ENCODE assay signal across 20 cellular contexts in the genomic region with DNA sequence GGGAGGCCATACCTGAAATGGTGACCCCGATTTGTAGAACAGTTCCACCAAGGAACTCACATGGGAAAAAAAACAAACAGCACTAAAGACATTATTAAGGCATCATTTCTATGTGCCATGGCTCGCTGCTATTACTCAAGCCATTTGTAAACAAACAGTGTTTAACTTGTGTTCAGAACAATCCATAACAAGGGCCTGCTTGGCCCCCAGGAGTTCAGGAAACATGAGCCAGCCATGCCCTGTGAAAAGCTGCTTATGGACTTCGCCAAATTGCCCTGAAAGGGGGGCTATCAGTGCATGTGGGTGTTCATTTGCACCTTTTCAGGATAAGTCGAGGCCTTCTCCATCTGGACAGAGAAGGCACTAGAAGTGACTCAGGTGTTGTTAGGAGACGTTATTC. TPM values are rescaled to one million over a fixed set of nuclear protein-coding genes. Genes with fewer than 3 reads are reported as not detected.
A peak's percentile ranks its signal among the peaks of the same experiment; 100 is the strongest.
DNase-seq lines count a peak whose midpoint lies in the region; ATAC-seq, FAIRE-seq and TF ChIP-seq lines count a peak whose summit lies in the region.
"Had no signal": no experiment of that assay in that cellular context is flagged by ENCODE, and none has a peak within 500 bp of the region (broad histone marks: within the 10 kb centered on the region; RNA-seq: fewer than 3 reads in every experiment).

No MANE protein-coding gene starts in this region.

- TF ChIP-seq CTCF in AG04450 (IDR thresholded peaks at IDR 0.05; ENCODE audit: low read depth, low read length) (no peak), liver (IDR thresholded peaks at IDR 0.05; ENCODE audit: low read depth, low read length, missing input control) (no peak), pancreas (IDR thresholded peaks at IDR 0.05) (no peak)

- no peak for DNase-seq in AG04450 (ENCODE audit: low read depth, low spot score)
- peak; percentile 33 for DNase-seq in DMS79 (lab: John Stamatoyannopoulos, UW)
- DNase-seq in NCI-H82 (lab: John Stamatoyannopoulos, UW), result peak; percentile 85
- DNase-seq in effector memory CD4-positive, alpha-beta T cell, result no peak
- no peak for DNase-seq in dermis blood vessel endothelial cell
- no peak for DNase-seq in pancreas
- DNase-seq: Calu3; CD4-positive, CD25-positive, alpha-beta regulatory T cell; DND-41; GM23248; HCEC 1CT; KG1; NCI-H1048; NCI-H1436 treated with DMSO at 0.1 percent for 48 hours; NCI-H2029 treated with DMSO at 0.1 percent for 48 hours; NCI-H524; SW 1271 had no signal

- CTCF ChIA-PET in AG04450 (lab: Charles Lee), result interaction anchor here (1.6 kb wide), 1 partner anchor 20 kb away, joined by 3 read pairs; no protein-coding TSS in a partner anchor

- intact Hi-C loops in pancreas (cut with DNase I), result no loop called here

- POLR2A ChIA-PET in AG04450 (lab: Yijun Ruan, JAX), result no interaction called here

- 56% methylated on average over 5 of the region's 5 CpGs for WGBS in liver
- 71 to 77% methylated on average over 5 of the region's 5 CpGs for WGBS in pancreas, 2 donors

- peaks cover 0 to 6% (median under 1%) of the 10 kb centered on the region in 4 donors for H3K36me3 ChIP-seq in liver (ENCODE audit: control insufficient read depth in 4 of 4, insufficient read depth in 3 of 4, low read depth in 1 of 4, low read length in 3 of 4)
- peaks cover 17% of the 10 kb centered on the region for H3K36me3 ChIP-seq in effector memory CD4-positive, alpha-beta T cell (ENCODE audit: control insufficient read depth, insufficient read depth, low read length)
- no peaks in the 10 kb centered on the region for H3K36me3 ChIP-seq in pancreas

- FAIRE-seq in pancreas (lab: Jason Lieb, UNC), result no peak
- FAIRE-seq: G401.6, GM12878 had no signal

- H3K9me3 ChIP-seq in AG04450 (ENCODE audit: control insufficient read depth, insufficient read depth, low read length), result no peaks in the 10 kb centered on the region; the same call in 1 of the 2 replicates
- H3K9me3 ChIP-seq in liver (ENCODE audit: control insufficient read depth in 4 of 4, low read length in 3 of 4), result no peaks in the 10 kb centered on the region
- no peaks in the 10 kb centered on the region for H3K9me3 ChIP-seq in effector memory CD4-positive, alpha-beta T cell (ENCODE audit: control insufficient read depth, low read length)
- H3K9me3 ChIP-seq in pancreas, result no peaks in the 10 kb centered on the region

- no peak overlapping the region for H3K9ac ChIP-seq in liver (ENCODE audit: low read depth in 1 of 2, low read length in 2 of 2)
- H3K9ac ChIP-seq: GM23248 had no signal

- TF ChIP-seq RAD21 in liver (IDR thresholded peaks at IDR 0.05), result no peak

- no peak for ATAC-seq in pancreas
- ATAC-seq: GM12878 had no signal

- H3K4me1 ChIP-seq in liver (ENCODE audit: control insufficient read depth in 4 of 4, insufficient read depth in 4 of 4, low read length in 3 of 4) (peaks cover 0 to 15% (median 9%) of the 10 kb centered on the region in 4 donors), pancreas (no peaks in the 10 kb centered on the region)
- H3K4me1 ChIP-seq in effector memory CD4-positive, alpha-beta T cell (ENCODE audit: control insufficient read depth, insufficient read depth, low read length, poor library complexity, severe bottlenecking), result no peaks in the 10 kb centered on the region

- H3K4me3 ChIP-seq in AG04450 (ENCODE audit: low read depth, low read length), result no peak overlapping the region
- H3K4me3 ChIP-seq in liver (ENCODE audit: low read depth in 1 of 3, low read length in 3 of 3), result no peak overlapping the region
- H3K4me3 ChIP-seq in effector memory CD4-positive, alpha-beta T cell (ENCODE audit: insufficient read depth, low read depth, low read length, poor library complexity, severe bottlenecking), result no peak overlapping the region
- H3K4me3 ChIP-seq in pancreas, result no peak overlapping the region
- H3K4me3 ChIP-seq: GM12878, GM23248 had no signal

- H3K27ac ChIP-seq in AG04450 (ENCODE audit: low read depth, low read length) (peak overlapping the region; percentile 3), liver (ENCODE audit: low read depth in 1 of 2, low read length in 2 of 2) (no peak overlapping the region), pancreas (no peak overlapping the region)
- H3K27ac ChIP-seq in effector memory CD4-positive, alpha-beta T cell (ENCODE audit: insufficient read depth, low read length, poor library complexity, severe bottlenecking), result no peak overlapping the region
- H3K27ac ChIP-seq: GM23248 had no signal

- H3K27me3 ChIP-seq in AG04450 (ENCODE audit: control insufficient read depth, insufficient read depth, low read length), result no peaks in the 10 kb centered on the region
- H3K27me3 ChIP-seq in liver (ENCODE audit: control insufficient read depth in 4 of 4, insufficient read depth in 4 of 4, low read length in 3 of 4), result no peaks in the 10 kb centered on the region
- H3K27me3 ChIP-seq in effector memory CD4-positive, alpha-beta T cell (replicated peaks; ENCODE audit: control insufficient read depth, insufficient read depth, low read length, poor library complexity, severe bottlenecking), result no peaks in the 10 kb centered on the region
- no peaks in the 10 kb centered on the region for H3K27me3 ChIP-seq in pancreas

TF ChIP-seq in liver, 16 proteins besides CTCF, POLR2A, EP300 and RAD21 (continues in another document):
- TF ChIP-seq EGR1 (IDR thresholded peaks at IDR 0.05; ENCODE audit: low read depth in 2 of 2) (no peak), ATF3 (IDR thresholded peaks at IDR 0.05) (no peak), FOXA1 (IDR thresholded peaks at IDR 0.05) (peak; percentile 68), YY1 (IDR thresholded peaks at IDR 0.05) (no peak), HNF4G (IDR thresholded peaks at IDR 0.05) (no peak), SP1 (IDR thresholded peaks at IDR 0.05) (no peak), TAF1 (conservative IDR thresholded peaks at IDR 0.05) (no peak), FOXA2 (IDR thresholded peaks at IDR 0.05) (peak; percentile 75), GABPA (IDR thresholded peaks at IDR 0.05 in 1 of 2, conservative IDR thresholded peaks at IDR 0.05 in 1 of 2) (no peak), HNF4A (conservative IDR thresholded peaks at IDR 0.05) (peak; percentile 19 to 42), NR2F2 (IDR thresholded peaks at IDR 0.05) (no peak)
- TF ChIP-seq, protein P1, sequence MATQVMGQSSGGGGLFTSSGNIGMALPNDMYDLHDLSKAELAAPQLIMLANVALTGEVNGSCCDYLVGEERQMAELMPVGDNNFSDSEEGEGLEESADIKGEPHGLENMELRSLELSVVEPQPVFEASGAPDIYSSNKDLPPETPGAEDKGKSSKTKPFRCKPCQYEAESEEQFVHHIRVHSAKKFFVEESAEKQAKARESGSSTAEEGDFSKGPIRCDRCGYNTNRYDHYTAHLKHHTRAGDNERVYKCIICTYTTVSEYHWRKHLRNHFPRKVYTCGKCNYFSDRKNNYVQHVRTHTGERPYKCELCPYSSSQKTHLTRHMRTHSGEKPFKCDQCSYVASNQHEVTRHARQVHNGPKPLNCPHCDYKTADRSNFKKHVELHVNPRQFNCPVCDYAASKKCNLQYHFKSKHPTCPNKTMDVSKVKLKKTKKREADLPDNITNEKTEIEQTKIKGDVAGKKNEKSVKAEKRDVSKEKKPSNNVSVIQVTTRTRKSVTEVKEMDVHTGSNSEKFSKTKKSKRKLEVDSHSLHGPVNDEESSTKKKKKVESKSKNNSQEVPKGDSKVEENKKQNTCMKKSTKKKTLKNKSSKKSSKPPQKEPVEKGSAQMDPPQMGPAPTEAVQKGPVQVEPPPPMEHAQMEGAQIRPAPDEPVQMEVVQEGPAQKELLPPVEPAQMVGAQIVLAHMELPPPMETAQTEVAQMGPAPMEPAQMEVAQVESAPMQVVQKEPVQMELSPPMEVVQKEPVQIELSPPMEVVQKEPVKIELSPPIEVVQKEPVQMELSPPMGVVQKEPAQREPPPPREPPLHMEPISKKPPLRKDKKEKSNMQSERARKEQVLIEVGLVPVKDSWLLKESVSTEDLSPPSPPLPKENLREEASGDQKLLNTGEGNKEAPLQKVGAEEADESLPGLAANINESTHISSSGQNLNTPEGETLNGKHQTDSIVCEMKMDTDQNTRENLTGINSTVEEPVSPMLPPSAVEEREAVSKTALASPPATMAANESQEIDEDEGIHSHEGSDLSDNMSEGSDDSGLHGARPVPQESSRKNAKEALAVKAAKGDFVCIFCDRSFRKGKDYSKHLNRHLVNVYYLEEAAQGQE (IDR thresholded peaks at IDR 0.05), result no peak

RNA-seq across cellular contexts. Expression of gene POLR3K, which starts 8.0 kb away (rescaled TPM):
- polyA plus RNA-seq in AG04450 (2011; rRNA removed), result 13.7 and 14.4 TPM in 2 replicates
- 9.6 and 12.3 TPM in 2 replicates for polyA minus RNA-seq in AG04450 (2011; rRNA and poly(A)+ RNA removed)
- 1 to 10 TPM; 2.8 to 8.3 TPM for total RNA-seq in liver
- polyA plus RNA-seq in liver, result 1 to 10 TPM; 6.5 to 9.8 TPM
- total RNA-seq in dermis blood vessel endothelial cell, result 6.3 and 6.6 TPM in 2 replicates
- total RNA-seq in pancreas, result 1 to 10 TPM; 2.8 to 4.7 (median 4.1) TPM
- polyA plus RNA-seq in pancreas, result 1 to 10 TPM; 4.1 to 5.3 TPM

RNA-seq across cellular contexts. Expression of gene SNRNP25, which starts 8.2 kb away (rescaled TPM):
- polyA plus RNA-seq in AG04450 (2011; rRNA removed), result 38.8 and 42.3 TPM in 2 replicates
- polyA minus RNA-seq in AG04450 (2011; rRNA and poly(A)+ RNA removed), result 13.1 and 13.4 TPM in 2 replicates
- total RNA-seq in liver, result 10 to 100 TPM; 15.1 to 17.3 TPM
- polyA plus RNA-seq in liver, result 10 to 100 TPM; 18.1 to 22.2 TPM
- 17.9 and 25.9 TPM in 2 replicates for total RNA-seq in dermis blood vessel endothelial cell
- 1 to 10 TPM; 6.8 to 9.2 (median 7.8) TPM for total RNA-seq in pancreas
- polyA plus RNA-seq in pancreas, result 10 to 100 TPM; 17.1 to 17.3 TPM

RNA-seq across cellular contexts. Expression of gene RHBDF1, which starts 27.0 kb away (rescaled TPM):
- polyA plus RNA-seq in AG04450 (2011; rRNA removed) (50.2 and 61.7 TPM in 2 replicates), liver (1 to 10 TPM; 1.8 to 4.9 TPM), pancreas (10 to 100 TPM; 54.1 to 56.3 TPM)
- polyA minus RNA-seq in AG04450 (2011; rRNA and poly(A)+ RNA removed), result 28.0 and 40.9 TPM in 2 replicates
- total RNA-seq in liver (1 to 10 TPM; 2.1 to 6.2 TPM), dermis blood vessel endothelial cell (30.1 and 32.1 TPM in 2 replicates), pancreas (10 to 100 TPM in 5 of 6 donors, 1 to 10 TPM in 1; 7.3 to 24.0 (median 11.2) TPM)
- polyA plus RNA-seq: CD4-positive, CD25-positive, alpha-beta regulatory T cell had no signal

RNA-seq across cellular contexts. Expression of gene MPG, which starts 32.6 kb away (rescaled TPM):
- 47.3 and 78.3 TPM in 2 replicates for polyA plus RNA-seq in AG04450 (2011; rRNA removed)
- polyA minus RNA-seq in AG04450 (2011; rRNA and poly(A)+ RNA removed), result 16.1 and 24.4 TPM in 2 replicates
- total RNA-seq in liver, result 10 to 100 TPM; 25.4 to 84.1 TPM
- polyA plus RNA-seq in liver, result 10 to 100 TPM; 33.8 to 41.3 TPM
- 121 and 199 TPM in 2 replicates for total RNA-seq in dermis blood vessel endothelial cell
- total RNA-seq in pancreas, result 10 to 100 TPM; 19.2 to 28.3 (median 24.4) TPM
- polyA plus RNA-seq in pancreas, result 10 to 100 TPM; 48.4 to 62.5 TPM

Comparison
In these comparisons a context has a peak if more than half of its experiments do, and no peak if none do; other contexts are left out.
1. DNase-seq: peak in DMS79 (single experiment) and NCI-H82 (single experiment); none in AG04450 (single experiment), effector memory CD4-positive, alpha-beta T cell (0 of 3), dermis blood vessel endothelial cell (single experiment) and pancreas (0 of 6).